ENCODE assay signal across 13 cellular contexts in the genomic region with DNA sequence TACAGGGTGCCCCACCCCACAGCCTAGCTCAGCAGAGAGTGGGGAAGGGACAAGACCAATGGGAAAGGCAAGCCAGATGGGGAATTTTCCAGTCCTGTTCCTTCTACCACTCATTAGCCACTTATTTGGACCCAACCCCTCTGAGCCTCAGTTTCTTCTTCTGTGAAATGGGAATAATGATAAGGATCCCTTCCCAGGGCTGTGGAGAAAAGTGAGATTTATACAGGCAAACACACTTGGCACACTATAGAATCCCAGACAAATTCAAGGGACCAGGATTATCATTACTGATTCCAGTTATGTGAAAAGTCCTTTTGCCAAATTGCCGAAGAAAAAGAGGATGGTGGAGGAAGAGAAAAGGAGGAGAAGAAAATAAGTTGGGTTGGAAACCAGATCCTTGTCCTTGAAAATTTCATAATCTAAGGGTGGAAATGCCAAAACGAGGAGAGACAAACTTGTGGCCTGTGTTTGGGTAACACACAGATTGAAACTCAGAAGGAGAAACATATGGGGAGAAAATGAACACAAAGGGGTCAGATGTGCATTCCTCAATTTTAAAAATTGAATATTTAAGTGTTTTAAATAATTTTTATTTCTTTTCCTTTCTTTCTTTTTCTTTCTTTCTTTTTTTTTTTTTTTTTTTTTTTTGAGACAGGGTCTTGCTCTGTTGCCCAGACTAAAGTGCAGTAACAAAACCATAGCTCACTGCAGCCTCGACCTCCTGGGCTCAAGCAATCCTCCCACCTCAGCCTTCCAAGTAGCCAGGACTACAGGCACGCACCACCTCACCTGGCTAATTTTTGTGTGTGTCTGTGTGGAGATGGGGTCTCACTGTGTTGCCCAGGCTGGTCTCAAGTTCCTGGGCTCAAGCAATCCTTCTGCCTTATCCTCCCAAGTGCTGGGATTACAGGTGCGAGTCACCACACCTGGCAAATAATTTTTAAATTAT. TPM values are rescaled to one million over a fixed set of nuclear protein-coding genes. Genes with fewer than 3 reads are reported as not detected.
DNase-seq lines count a peak whose midpoint lies in the region; ATAC-seq and TF ChIP-seq lines count a peak whose summit lies in the region.
"Had no signal": no experiment of that assay in that cellular context is flagged by ENCODE, and none has a peak within 500 bp of the region (broad histone marks: within the 10 kb centered on the region; RNA-seq: fewer than 3 reads in every experiment).

No MANE protein-coding gene starts in this region.

- TF ChIP-seq POLR2A in body of pancreas (IDR thresholded peaks at IDR 0.05) (no peak), suprapubic skin (IDR thresholded peaks at IDR 0.05) (no peak)

- H3K27me3 ChIP-seq in body of pancreas = no peaks in the 10 kb centered on the region
- H3K27me3 ChIP-seq in suprapubic skin = no peaks in the 10 kb centered on the region

- TF ChIP-seq CTCF in body of pancreas (IDR thresholded peaks at IDR 0.05) = no peak
- no peak for TF ChIP-seq CTCF in suprapubic skin (IDR thresholded peaks at IDR 0.05)

- H3K4me1 Mint-ChIP-seq in T-helper 2 cell treated with Interferon-gamma antibody and Interleukin-4, amounts not matched to agents 5 μg/mL and 100 μg/mL, for 36 hours (ENCODE audit: low read depth) = peaks cover 68% of the 10 kb centered on the region
- peaks cover 39% of the 10 kb centered on the region for H3K4me1 Mint-ChIP-seq in memory B cell

- intact Hi-C loops in body of pancreas (cut with DNase I) = no loop called here

- DNase-seq in T-helper 2 cell treated with Interferon-gamma antibody and Interleukin-4, amounts not matched to agents 5 μg/mL and 100 μg/mL, for 36 hours (ENCODE audit: low spot score) = no peak
- DNase-seq in T-helper 2 cell (no peak), body of pancreas (no peak), memory B cell (ENCODE audit: low spot score in 2 of 2) (no peak), suprapubic skin (ENCODE audit: low spot score in 2 of 2) (no peak), NCI-H128 (lab: John Stamatoyannopoulos, UW; ENCODE audit: unreplicated experiment) (no peak), NCI-H526 (lab: John Stamatoyannopoulos, UW) (no peak)
- DNase-seq: activated gamma-delta T cell treated with Interleukin-2 at 50 U/mL for 16 hours, midbrain had no signal

- no peak for TF ChIP-seq EP300 in suprapubic skin (IDR thresholded peaks at IDR 0.05)

- no peaks in the 10 kb centered on the region for H3K27me3 Mint-ChIP-seq in T-helper 2 cell treated with Interferon-gamma antibody and Interleukin-4, amounts not matched to agents 5 μg/mL and 100 μg/mL, for 36 hours (ENCODE audit: low read depth)
- no peaks in the 10 kb centered on the region for H3K27me3 Mint-ChIP-seq in memory B cell

- 73 to 82% methylated on average over 5 of the region's 5 CpGs for WGBS in body of pancreas, 2 donors
- WGBS in suprapubic skin = 78% methylated on average over 5 of the region's 5 CpGs

- H3K4me1 ChIP-seq in body of pancreas (peaks cover 26% of the 10 kb centered on the region), suprapubic skin (peaks cover 45% of the 10 kb centered on the region)

- H3K27ac Mint-ChIP-seq in T-helper 2 cell treated with Interferon-gamma antibody and Interleukin-4, amounts not matched to agents 5 μg/mL and 100 μg/mL, for 36 hours = peak overlapping the region; percentile 38
- H3K27ac Mint-ChIP-seq in memory B cell = peak overlapping the region; percentile 25

- peak overlapping the region in 3 of 4 donors; percentile 21 to 66 (median 28) for H3K27ac ChIP-seq in body of pancreas
- peak overlapping the region; percentile 57 for H3K27ac ChIP-seq in suprapubic skin
- H3K27ac ChIP-seq: VCaP had no signal

- H3K4me3 ChIP-seq in body of pancreas (no peak overlapping the region), suprapubic skin (no peak overlapping the region)

- H3K9me3 Mint-ChIP-seq in T-helper 2 cell treated with Interferon-gamma antibody and Interleukin-4, amounts not matched to agents 5 μg/mL and 100 μg/mL, for 36 hours = no peaks in the 10 kb centered on the region
- H3K9me3 Mint-ChIP-seq in memory B cell = no peaks in the 10 kb centered on the region

- H3K9me3 ChIP-seq in body of pancreas = no peaks in the 10 kb centered on the region
- no peaks in the 10 kb centered on the region for H3K9me3 ChIP-seq in suprapubic skin

- no peaks in the 10 kb centered on the region for H3K36me3 ChIP-seq in body of pancreas (replicated peaks in 1 of 2; ENCODE audit: insufficient read depth in 1 of 2, low read depth in 2 of 2)
- H3K36me3 ChIP-seq in suprapubic skin = peaks cover 32% of the 10 kb centered on the region

- no peak overlapping the region for H3K4me3 Mint-ChIP-seq in T-helper 2 cell treated with Interferon-gamma antibody and Interleukin-4, amounts not matched to agents 5 μg/mL and 100 μg/mL, for 36 hours
- H3K4me3 Mint-ChIP-seq in memory B cell = no peak overlapping the region

- peaks cover 84% of the 10 kb centered on the region for H3K36me3 Mint-ChIP-seq in T-helper 2 cell treated with Interferon-gamma antibody and Interleukin-4, amounts not matched to agents 5 μg/mL and 100 μg/mL, for 36 hours (ENCODE audit: low read depth)
- peaks cover 31% of the 10 kb centered on the region for H3K36me3 Mint-ChIP-seq in memory B cell

- ATAC-seq in body of pancreas (no peak), memory B cell (ENCODE audit: low read depth) (no peak), GM18873 (IDR thresholded peaks at IDR 0.05; ENCODE audit: low FRiP score, unreplicated experiment) (no peak)

RNA-seq across cellular contexts. Expression of gene CAPN2, which starts 9.6 kb away (rescaled TPM):
- 10 to 100 TPM; 85.7 to 90.0 TPM for total RNA-seq in body of pancreas
- 10 to 100 TPM; 33.6 to 87.6 (median 44.0) TPM for total RNA-seq in suprapubic skin

RNA-seq across cellular contexts. Expression of gene CAPN8, which starts 56.4 kb away (rescaled TPM):
- total RNA-seq in body of pancreas (10 to 100 TPM in 1 of 2 donors, not detected in 1; 43.1 TPM), suprapubic skin (1 to 10 TPM; 1.5 to 3.9 (median 2.7) TPM)
- total RNA-seq: A172, Daoy had no signal
